Comparison of ENCODE assay signal across 8 cellular contexts in genomic region chr14:58572092-58572853, GRCh38.
DNase-seq lines count a peak whose midpoint lies in the region; ATAC-seq lines count a peak whose summit lies in the region.

No MANE protein-coding gene starts in this region.

- ATAC-seq in GM21576 (IDR thresholded peaks at IDR 0.05; ENCODE audit: unreplicated experiment) (no peak), GM18519 (IDR thresholded peaks at IDR 0.05; ENCODE audit: low FRiP score, unreplicated experiment) (no peak), left cardiac atrium (no peak)

- intact Hi-C loops in left cardiac atrium (cut with DNase I) = no loop called here

- DNase-seq in LHCN-M2 (ENCODE audit: low read depth) (peak; percentile 3), left kidney (ENCODE audit: low read depth, low spot score) (peak; percentile 87), COLO668 (lab: John Stamatoyannopoulos, UW; ENCODE audit: unreplicated experiment) (no peak), left cardiac atrium (no peak)
- DNase-seq in activated T-cell treated with anti-CD3 and anti-CD28 coated beads, Interleukin-2, amount 50 U/mL, for 48 hours = peak; percentile 59 to 66
- peak; percentile 6 to 25 for DNase-seq in stimulated activated CD8-positive, alpha-beta memory T cell treated with anti-CD3 and anti-CD28 coated beads, Interleukin-7, amount 100 ng/mL, for 48 hours (ENCODE audit: extremely low read depth in 1 of 2, low read depth in 1 of 2)

Comparison
In these comparisons a context has a peak if more than half of its experiments do, and no peak if none do; other contexts are left out.
1. DNase-seq: peak in LHCN-M2 (single experiment), activated T-cell treated with anti-CD3 and anti-CD28 coated beads, Interleukin-2, amount 50 U/mL, for 48 hours (2 of 2), left kidney (single experiment) and stimulated activated CD8-positive, alpha-beta memory T cell treated with anti-CD3 and anti-CD28 coated beads, Interleukin-7, amount 100 ng/mL, for 48 hours (2 of 2); none in COLO668 (single experiment) and left cardiac atrium (single experiment).